In genomic region chr3:186241910-186242821, GRCh38 we compare ENCODE assay signal across 8 cellular contexts.
DNase-seq lines count a peak whose midpoint lies in the region; ATAC-seq and TF ChIP-seq lines count a peak whose summit lies in the region.

No MANE protein-coding gene starts in this region.

- H3K9ac ChIP-seq in GM23248 = no peak overlapping the region

- no peak overlapping the region for H3K4me2 ChIP-seq in GM23248 (ENCODE audit: unreplicated experiment)

- H2AFZ ChIP-seq in GM23248 = no peak overlapping the region

- peak; percentile 39 for DNase-seq in GM23248
- DNase-seq in KBM-7 = peak; percentile 92
- peak; percentile 52 for DNase-seq in T-helper 2 cell treated with Interferon-gamma antibody and Interleukin-4, amounts not matched to agents 5 μg/mL and 100 μg/mL, for 36 hours (ENCODE audit: low spot score)
- DNase-seq in central memory CD8-positive, alpha-beta T cell (ENCODE audit: low spot score in 2 of 2) = no peak
- peak; percentile 60 for DNase-seq in kidney glomerular epithelial cell (lab: John Stamatoyannopoulos, UW)
- DNase-seq in stimulated activated CD4-positive, alpha-beta T cell treated with anti-CD3 and anti-CD28 coated beads, Interleukin-2, amount 100 ng/mL, for 4 hours (ENCODE audit: low read depth) = peak; percentile 24
- no peak for DNase-seq in dedifferentiated amniotic fluid mesenchymal stem cell (ENCODE audit: extremely low spot score)

- no peak overlapping the region for H3K4me3 ChIP-seq in GM23248

- no peaks in the 10 kb centered on the region for H3K9me3 ChIP-seq in GM23248 (ENCODE audit: low read depth)

- no peak overlapping the region for H3K27ac ChIP-seq in GM23248

- H3K27ac Mint-ChIP-seq in T-helper 2 cell treated with Interferon-gamma antibody and Interleukin-4, amounts not matched to agents 5 μg/mL and 100 μg/mL, for 36 hours = no peak overlapping the region
- H3K27ac Mint-ChIP-seq in central memory CD8-positive, alpha-beta T cell (ENCODE audit: low read depth) = no peak overlapping the region

- H4K20me1 ChIP-seq in GM23248 (ENCODE audit: insufficient read depth) = no peaks in the 10 kb centered on the region

- H3K9me2 ChIP-seq in GM23248 (ENCODE audit: insufficient read depth) = no peaks in the 10 kb centered on the region

- peaks cover 23% of the 10 kb centered on the region for H3K27me3 Mint-ChIP-seq in T-helper 2 cell treated with Interferon-gamma antibody and Interleukin-4, amounts not matched to agents 5 μg/mL and 100 μg/mL, for 36 hours (ENCODE audit: low read depth)
- H3K27me3 Mint-ChIP-seq in central memory CD8-positive, alpha-beta T cell = peaks cover 7% of the 10 kb centered on the region

- peaks cover 8% of the 10 kb centered on the region for H3K4me1 Mint-ChIP-seq in T-helper 2 cell treated with Interferon-gamma antibody and Interleukin-4, amounts not matched to agents 5 μg/mL and 100 μg/mL, for 36 hours (ENCODE audit: low read depth)
- H3K4me1 Mint-ChIP-seq in central memory CD8-positive, alpha-beta T cell = no peaks in the 10 kb centered on the region

- H3K36me3 Mint-ChIP-seq in T-helper 2 cell treated with Interferon-gamma antibody and Interleukin-4, amounts not matched to agents 5 μg/mL and 100 μg/mL, for 36 hours (ENCODE audit: low read depth) = no peaks in the 10 kb centered on the region
- no peaks in the 10 kb centered on the region for H3K36me3 Mint-ChIP-seq in central memory CD8-positive, alpha-beta T cell (ENCODE audit: insufficient read depth)

- no peak overlapping the region for H3K4me3 Mint-ChIP-seq in T-helper 2 cell treated with Interferon-gamma antibody and Interleukin-4, amounts not matched to agents 5 μg/mL and 100 μg/mL, for 36 hours
- H3K4me3 Mint-ChIP-seq in central memory CD8-positive, alpha-beta T cell = no peak overlapping the region

- 63 to 65% methylated on average over 21 of the region's 21 CpGs for WGBS in GM23248 (ENCODE audit: low coverage in 1 of 2, low lambda C conversion rate in 2 of 2, missing lambda C conversion rate in 2 of 2), 2 experiments

- H3K36me3 ChIP-seq in GM23248 (ENCODE audit: low read depth) = no peaks in the 10 kb centered on the region

- TF ChIP-seq CTCF in GM12872 (IDR thresholded peaks at IDR 0.05; ENCODE audit: insufficient read depth, low read depth, low read length) = peak; percentile 95

- H3K9me3 Mint-ChIP-seq in T-helper 2 cell treated with Interferon-gamma antibody and Interleukin-4, amounts not matched to agents 5 μg/mL and 100 μg/mL, for 36 hours = no peaks in the 10 kb centered on the region
- no peaks in the 10 kb centered on the region for H3K9me3 Mint-ChIP-seq in central memory CD8-positive, alpha-beta T cell

- in situ Hi-C loops in GM23248 (cut with MboI) = no loop called here
- in situ Hi-C loops in KBM-7 (cut with MboI; ENCODE audit: low pct_unique_long_range_greater_than_20kb, low sequenced_read_pairs) = no loop called here

- H3K79me2 ChIP-seq in GM23248 (ENCODE audit: insufficient read depth) = no peaks in the 10 kb centered on the region

- H3K27me3 ChIP-seq in GM23248 (replicated peaks; ENCODE audit: insufficient read depth) = peaks cover 37% of the 10 kb centered on the region

- no peaks in the 10 kb centered on the region for H3K4me1 ChIP-seq in GM23248 (ENCODE audit: insufficient read depth)

- no peaks in the 10 kb centered on the region for H3F3A ChIP-seq in GM23248 (ENCODE audit: insufficient read depth)

- peak; percentile 72 for ATAC-seq in central memory CD8-positive, alpha-beta T cell (replicated peaks; ENCODE audit: extremely low read depth, poor library complexity, severe bottlenecking)

Comparison
In these comparisons a context has a peak if more than half of its experiments do, and no peak if none do; other contexts are left out.
1. DNase-seq: peak in GM23248 (single experiment), KBM-7 (single experiment), T-helper 2 cell treated with Interferon-gamma antibody and Interleukin-4, amounts not matched to agents 5 μg/mL and 100 μg/mL, for 36 hours (single experiment), kidney glomerular epithelial cell (single experiment) and stimulated activated CD4-positive, alpha-beta T cell treated with anti-CD3 and anti-CD28 coated beads, Interleukin-2, amount 100 ng/mL, for 4 hours (single experiment); none in central memory CD8-positive, alpha-beta T cell (0 of 2) and dedifferentiated amniotic fluid mesenchymal stem cell (single experiment).